In genomic region chr4:153241970-153242847, GRCh38 we compare ENCODE assay signal across 8 cellular contexts. TPM values are rescaled to one million over a fixed set of nuclear protein-coding genes. Genes with fewer than 3 reads are reported as not detected.
DNase-seq lines count a peak whose midpoint lies in the region; ATAC-seq, FAIRE-seq and TF ChIP-seq lines count a peak whose summit lies in the region.

No MANE protein-coding gene starts in this region.

- H3K36me3 ChIP-seq in Karpas-422 (ENCODE audit: insufficient read depth, low read length) (no peaks in the 10 kb centered on the region), pancreas (peaks cover 0 to 7% (median 0%) of the 10 kb centered on the region in 3 donors), prostate gland (no peaks in the 10 kb centered on the region), upper lobe of right lung (no peaks in the 10 kb centered on the region)
- H3K36me3 ChIP-seq in effector memory CD4-positive, alpha-beta T cell (ENCODE audit: control insufficient read depth, insufficient read depth, low read length) = no peaks in the 10 kb centered on the region

- no peaks in the 10 kb centered on the region for H4K20me1 ChIP-seq in Karpas-422 (ENCODE audit: insufficient read depth, low read depth, low read length)

- intact Hi-C loops in dorsolateral prefrontal cortex (cut with DNase I) = no loop called here
- intact Hi-C loops in pancreas (cut with DNase I) = no loop called here
- intact Hi-C loops in prostate gland (cut with DNase I) = no loop called here
- intact Hi-C loops in upper lobe of right lung (cut with DNase I) = no loop called here

- 17 to 22% methylated on average over 13 of the region's 13 CpGs for WGBS in pancreas, 2 donors
- WGBS in prostate gland = 26% methylated on average over 13 of the region's 13 CpGs

- no peaks in the 10 kb centered on the region for H3K9me2 ChIP-seq in Karpas-422 (replicated peaks; ENCODE audit: insufficient read depth, low read length)

- H3K27ac ChIP-seq in Karpas-422 (ENCODE audit: low read length) (no peak overlapping the region), dorsolateral prefrontal cortex (peak overlapping the region in 44 of 59 donors; percentile 2 to 73 (median 44)), pancreas (peak overlapping the region in 3 of 4 donors; percentile 16 to 33 (median 25)), prostate gland (peak overlapping the region in 1 of 2 donors; percentile 55), upper lobe of right lung (no peak overlapping the region)
- no peak overlapping the region for H3K27ac ChIP-seq in effector memory CD4-positive, alpha-beta T cell (ENCODE audit: insufficient read depth, low read length, poor library complexity, severe bottlenecking)

- DNase-seq in Karpas-422 (peak; percentile 51), dorsolateral prefrontal cortex (peak in 1 of 10 donors; percentile 45), pancreas (no peak), HUDEP-2 (lab: John Stamatoyannopoulos, UW; ENCODE audit: unreplicated experiment in 76 of 76) (no peak), prostate gland (ENCODE audit: low spot score) (no peak), upper lobe of right lung (no peak)
- DNase-seq in effector memory CD4-positive, alpha-beta T cell = no peak

- no peak for TF ChIP-seq POLR2A in prostate gland (IDR thresholded peaks at IDR 0.05)

- H3K4me2 ChIP-seq in Karpas-422 (ENCODE audit: low read depth, low read length, poor library complexity, severe bottlenecking) = no peak overlapping the region

- ATAC-seq in GM21423 (IDR thresholded peaks at IDR 0.05; ENCODE audit: unreplicated experiment) = peak; percentile 46
- ATAC-seq in pancreas = peak; percentile 51 to 74 (median 60)
- ATAC-seq in upper lobe of right lung = no peak

- H3K79me2 ChIP-seq in Karpas-422 (ENCODE audit: low read length) = no peaks in the 10 kb centered on the region

- peaks cover 16% of the 10 kb centered on the region for H3K4me1 ChIP-seq in Karpas-422 (ENCODE audit: low read length)
- H3K4me1 ChIP-seq in pancreas = peaks cover 23 to 39% (median 28%) of the 10 kb centered on the region in 3 donors
- no peaks in the 10 kb centered on the region for H3K4me1 ChIP-seq in effector memory CD4-positive, alpha-beta T cell (ENCODE audit: control insufficient read depth, insufficient read depth, low read length, poor library complexity, severe bottlenecking)
- H3K4me1 ChIP-seq in prostate gland (replicated peaks) = peaks cover 9% of the 10 kb centered on the region
- no peaks in the 10 kb centered on the region for H3K4me1 ChIP-seq in upper lobe of right lung

- FAIRE-seq in pancreas (lab: Jason Lieb, UNC) = no peak

- TF ChIP-seq CTCF in dorsolateral prefrontal cortex (IDR thresholded peaks at IDR 0.05 in 54 of 56, conservative IDR thresholded peaks at IDR 0.05 in 2 of 56; ENCODE audit: low read depth in 1 of 56, partially characterized antibody in 56 of 56) (no peak), pancreas (IDR thresholded peaks at IDR 0.05) (no peak), prostate gland (IDR thresholded peaks at IDR 0.05) (no peak), upper lobe of right lung (IDR thresholded peaks at IDR 0.05) (no peak)

- no peak overlapping the region for H3K9ac ChIP-seq in Karpas-422 (ENCODE audit: low read length)

- H3K9me3 ChIP-seq in Karpas-422 (ENCODE audit: low read length) = no peaks in the 10 kb centered on the region
- H3K9me3 ChIP-seq in pancreas = no peaks in the 10 kb centered on the region
- no peaks in the 10 kb centered on the region for H3K9me3 ChIP-seq in effector memory CD4-positive, alpha-beta T cell (ENCODE audit: control insufficient read depth, low read length)
- no peaks in the 10 kb centered on the region for H3K9me3 ChIP-seq in prostate gland
- H3K9me3 ChIP-seq in upper lobe of right lung = no peaks in the 10 kb centered on the region

- H2AFZ ChIP-seq in Karpas-422 (ENCODE audit: low read length) = peak overlapping the region; percentile 3; the same call in 1 of the 2 replicates

- H3K4me3 ChIP-seq in Karpas-422 (ENCODE audit: low read length) = no peak overlapping the region
- peak overlapping the region in 1 of 59 donors; percentile 16 for H3K4me3 ChIP-seq in dorsolateral prefrontal cortex
- no peak overlapping the region for H3K4me3 ChIP-seq in pancreas
- no peak overlapping the region for H3K4me3 ChIP-seq in effector memory CD4-positive, alpha-beta T cell (ENCODE audit: insufficient read depth, low read depth, low read length, poor library complexity, severe bottlenecking)
- no peak overlapping the region for H3K4me3 ChIP-seq in prostate gland
- H3K4me3 ChIP-seq in upper lobe of right lung = no peak overlapping the region

- no peaks in the 10 kb centered on the region for H3K27me3 ChIP-seq in Karpas-422 (ENCODE audit: low read length)
- H3K27me3 ChIP-seq in dorsolateral prefrontal cortex = no peaks in the 10 kb centered on the region
- H3K27me3 ChIP-seq in pancreas = no peaks in the 10 kb centered on the region
- no peaks in the 10 kb centered on the region for H3K27me3 ChIP-seq in effector memory CD4-positive, alpha-beta T cell (replicated peaks; ENCODE audit: control insufficient read depth, insufficient read depth, low read length, poor library complexity, severe bottlenecking)
- H3K27me3 ChIP-seq in prostate gland (replicated peaks; ENCODE audit: insufficient read depth) = no peaks in the 10 kb centered on the region
- H3K27me3 ChIP-seq in upper lobe of right lung = no peaks in the 10 kb centered on the region

RNA-seq across cellular contexts. Expression of gene TRIM2, which starts 38.0 kb away (rescaled TPM):
- 0.76 and 0.97 TPM in 2 replicates for total RNA-seq in Karpas-422 (2014; rRNA removed; shearing (Covaris generic); ENCODE audit: low replicate concordance)
- total RNA-seq in dorsolateral prefrontal cortex (100 to 1,000 TPM; 287 to 703 (median 456) TPM), pancreas (10 to 100 TPM; 17.6 to 39.2 (median 25.5) TPM), prostate gland (10 to 100 TPM; 54.5 to 70.4 TPM), upper lobe of right lung (35.9 TPM)
- polyA plus RNA-seq in pancreas = 10 to 100 TPM; 11.0 to 11.9 TPM

Comparison
In these comparisons a context has a peak if more than half of its experiments do, and no peak if none do; other contexts are left out.
1. H3K27ac ChIP-seq: peak in dorsolateral prefrontal cortex (44 of 59) and pancreas (3 of 4); none in Karpas-422 (single experiment), effector memory CD4-positive, alpha-beta T cell (single experiment) and upper lobe of right lung (single experiment).